7 cellular contexts compared by ENCODE assay signal in genomic region chr1:46527474-46528296, GRCh38. TPM values are rescaled to one million over a fixed set of nuclear protein-coding genes. Genes with fewer than 3 reads are reported as not detected.
A peak's percentile ranks its signal among the peaks of the same experiment; 100 is the strongest.
DNase-seq lines count a peak whose midpoint lies in the region; ATAC-seq and TF ChIP-seq lines count a peak whose summit lies in the region.

No MANE protein-coding gene starts in this region.

- no peaks in the 10 kb centered on the region for H4K20me1 ChIP-seq in OCI-LY3 (ENCODE audit: insufficient read depth, low read length)

- H3K4me3 ChIP-seq in GM12865 (ENCODE audit: low read depth, low read length) = no peak overlapping the region
- H3K4me3 ChIP-seq in HL-60 (replicated peaks; ENCODE audit: insufficient read depth, low read length) = no peak overlapping the region
- 0 out of 2 replicates have a peak overlapping the region, but pooled peaks have one; percentile 12 for H3K4me3 ChIP-seq in OCI-LY3 (ENCODE audit: low read length)
- H3K4me3 ChIP-seq in esophagus squamous epithelium = no peak overlapping the region

- H3K4me3 Mint-ChIP-seq in natural killer cell treated with Interleukin-12 subunit alpha and Interleukin-12 subunit beta and Interleukin-15 and Interleukin-18, amount 100 ng/mL, for 72 hours = no peak overlapping the region
- no peak overlapping the region for H3K4me3 Mint-ChIP-seq in stimulated activated naive CD8-positive, alpha-beta T cell treated with anti-CD3 and anti-CD28 coated beads, Interleukin-15, Interleukin-2, amounts not matched to agents 100 ng/mL and 50 ng/mL, for 24 hours

- H3K36me3 Mint-ChIP-seq in natural killer cell treated with Interleukin-12 subunit alpha and Interleukin-12 subunit beta and Interleukin-15 and Interleukin-18, amount 100 ng/mL, for 72 hours = no peaks in the 10 kb centered on the region
- H3K36me3 Mint-ChIP-seq in stimulated activated naive CD8-positive, alpha-beta T cell treated with anti-CD3 and anti-CD28 coated beads, Interleukin-15, Interleukin-2, amounts not matched to agents 100 ng/mL and 50 ng/mL, for 24 hours (ENCODE audit: low read depth) = no peaks in the 10 kb centered on the region

- H3K9me3 Mint-ChIP-seq in natural killer cell treated with Interleukin-12 subunit alpha and Interleukin-12 subunit beta and Interleukin-15 and Interleukin-18, amount 100 ng/mL, for 72 hours = no peaks in the 10 kb centered on the region
- H3K9me3 Mint-ChIP-seq in stimulated activated naive CD8-positive, alpha-beta T cell treated with anti-CD3 and anti-CD28 coated beads, Interleukin-15, Interleukin-2, amounts not matched to agents 100 ng/mL and 50 ng/mL, for 24 hours = no peaks in the 10 kb centered on the region

- H3K27me3 ChIP-seq in HL-60 (ENCODE audit: insufficient read depth, poor library complexity, severe bottlenecking) = peaks cover 16% of the 10 kb centered on the region
- peaks cover 21% of the 10 kb centered on the region for H3K27me3 ChIP-seq in OCI-LY3 (ENCODE audit: low read depth, low read length)
- peaks cover 0 to 81% (median 0%) of the 10 kb centered on the region in 4 donors for H3K27me3 ChIP-seq in esophagus squamous epithelium

- peak; percentile 98 for TF ChIP-seq CTCF in GM12865 (IDR thresholded peaks at IDR 0.05; ENCODE audit: insufficient read depth, low read depth, low read length, missing control alignments)
- peak; percentile 99 for TF ChIP-seq CTCF in HL-60 (IDR thresholded peaks at IDR 0.05; ENCODE audit: insufficient read depth, low read length)
- TF ChIP-seq CTCF in OCI-LY3 (IDR thresholded peaks at IDR 0.05; ENCODE audit: low read depth, low read length) = peak; percentile 80
- TF ChIP-seq CTCF in esophagus squamous epithelium (IDR thresholded peaks at IDR 0.05) = peak; percentile 65 to 96 (median 94)

- WGBS in esophagus squamous epithelium, 2 donors = 29 to 67% methylated on average over 1 to 3 of the region's 3 CpGs

- H3K36me3 ChIP-seq in OCI-LY3 (replicated peaks; ENCODE audit: low read depth, low read length) (no peaks in the 10 kb centered on the region), esophagus squamous epithelium (no peaks in the 10 kb centered on the region)

- peak; percentile 72 for DNase-seq in GM12865 (ENCODE audit: low read depth)
- DNase-seq in HL-60 (ENCODE audit: low read depth in 1 of 2, low spot score in 1 of 2) = peak in 1 of 2 experiments; percentile 72
- peak; percentile 61 for DNase-seq in activated T-cell treated with anti-CD3 and anti-CD28 coated beads for 4 hours
- DNase-seq in esophagus squamous epithelium (lab: John Stamatoyannopoulos, UW) = peak; percentile 15
- peak; percentile 80 for DNase-seq in natural killer cell treated with Interleukin-12 subunit alpha and Interleukin-12 subunit beta and Interleukin-15 and Interleukin-18, amount 100 ng/mL, for 72 hours (ENCODE audit: low spot score)

- H3K27ac Mint-ChIP-seq in natural killer cell treated with Interleukin-12 subunit alpha and Interleukin-12 subunit beta and Interleukin-15 and Interleukin-18, amount 100 ng/mL, for 72 hours = no peak overlapping the region
- peak overlapping the region; percentile 17 for H3K27ac Mint-ChIP-seq in stimulated activated naive CD8-positive, alpha-beta T cell treated with anti-CD3 and anti-CD28 coated beads, Interleukin-15, Interleukin-2, amounts not matched to agents 100 ng/mL and 50 ng/mL, for 24 hours

- H3K4me1 Mint-ChIP-seq in natural killer cell treated with Interleukin-12 subunit alpha and Interleukin-12 subunit beta and Interleukin-15 and Interleukin-18, amount 100 ng/mL, for 72 hours (ENCODE audit: low read depth in 2 of 2) = peaks cover 30 to 32% of the 10 kb centered on the region in 2 donors
- H3K4me1 Mint-ChIP-seq in stimulated activated naive CD8-positive, alpha-beta T cell treated with anti-CD3 and anti-CD28 coated beads, Interleukin-15, Interleukin-2, amounts not matched to agents 100 ng/mL and 50 ng/mL, for 24 hours (ENCODE audit: low read depth) = peaks cover 23% of the 10 kb centered on the region

- H3K9me3 ChIP-seq in OCI-LY3 (ENCODE audit: insufficient read depth, low read length) (no peaks in the 10 kb centered on the region), esophagus squamous epithelium (no peaks in the 10 kb centered on the region)

- H3K27ac ChIP-seq in HL-60 (replicated peaks) = no peak overlapping the region
- no peak overlapping the region for H3K27ac ChIP-seq in OCI-LY3 (ENCODE audit: low read length)
- no peak overlapping the region for H3K27ac ChIP-seq in esophagus squamous epithelium

- peak; percentile 64 to 80 for ATAC-seq in natural killer cell treated with Interleukin-12 subunit alpha and Interleukin-12 subunit beta and Interleukin-15 and Interleukin-18, amount 100 ng/mL, for 72 hours

- peak overlapping the region; percentile 39 for H3K4me2 ChIP-seq in OCI-LY3 (ENCODE audit: low read length)

- H3K9ac ChIP-seq in OCI-LY3 (ENCODE audit: low read length) = no peak overlapping the region

- peaks cover 17 to 30% of the 10 kb centered on the region in 2 donors for H3K27me3 Mint-ChIP-seq in natural killer cell treated with Interleukin-12 subunit alpha and Interleukin-12 subunit beta and Interleukin-15 and Interleukin-18, amount 100 ng/mL, for 72 hours
- peaks cover 44% of the 10 kb centered on the region for H3K27me3 Mint-ChIP-seq in stimulated activated naive CD8-positive, alpha-beta T cell treated with anti-CD3 and anti-CD28 coated beads, Interleukin-15, Interleukin-2, amounts not matched to agents 100 ng/mL and 50 ng/mL, for 24 hours

- H3K4me1 ChIP-seq in OCI-LY3 (ENCODE audit: low read length) = peaks cover 6% of the 10 kb centered on the region
- peaks cover 11 to 46% (median 11%) of the 10 kb centered on the region in 3 donors for H3K4me1 ChIP-seq in esophagus squamous epithelium

- H3K79me2 ChIP-seq in OCI-LY3 (ENCODE audit: low read length) = no peaks in the 10 kb centered on the region

- no peak for TF ChIP-seq POLR2A in esophagus squamous epithelium (IDR thresholded peaks at IDR 0.05)

- H2AFZ ChIP-seq in OCI-LY3 (ENCODE audit: low read depth, low read length) = peak overlapping the region; percentile 79; the same call in 1 of the 2 replicates

- intact Hi-C loops in esophagus squamous epithelium (cut with DNase I) = loop anchor here (5.0 kb wide), 1 partner anchor 50 kb away; no protein-coding TSS in a partner anchor

RNA-seq across cellular contexts. Expression of gene KNCN, which starts 23.8 kb away (rescaled TPM):
- total RNA-seq in esophagus squamous epithelium = not detected
- not detected for total RNA-seq in natural killer cell treated with Interleukin-12 subunit alpha and Interleukin-12 subunit beta and Interleukin-15 and Interleukin-18, amount 100 ng/mL, for 72 hours

RNA-seq across cellular contexts. Expression of gene DMBX1, which starts 38.0 kb away (rescaled TPM):
- total RNA-seq in esophagus squamous epithelium = not detected
- total RNA-seq in natural killer cell treated with Interleukin-12 subunit alpha and Interleukin-12 subunit beta and Interleukin-15 and Interleukin-18, amount 100 ng/mL, for 72 hours = under 1 TPM; 0.26 to 0.47 TPM
